10 cellular contexts compared by ENCODE assay signal in the genomic region with DNA sequence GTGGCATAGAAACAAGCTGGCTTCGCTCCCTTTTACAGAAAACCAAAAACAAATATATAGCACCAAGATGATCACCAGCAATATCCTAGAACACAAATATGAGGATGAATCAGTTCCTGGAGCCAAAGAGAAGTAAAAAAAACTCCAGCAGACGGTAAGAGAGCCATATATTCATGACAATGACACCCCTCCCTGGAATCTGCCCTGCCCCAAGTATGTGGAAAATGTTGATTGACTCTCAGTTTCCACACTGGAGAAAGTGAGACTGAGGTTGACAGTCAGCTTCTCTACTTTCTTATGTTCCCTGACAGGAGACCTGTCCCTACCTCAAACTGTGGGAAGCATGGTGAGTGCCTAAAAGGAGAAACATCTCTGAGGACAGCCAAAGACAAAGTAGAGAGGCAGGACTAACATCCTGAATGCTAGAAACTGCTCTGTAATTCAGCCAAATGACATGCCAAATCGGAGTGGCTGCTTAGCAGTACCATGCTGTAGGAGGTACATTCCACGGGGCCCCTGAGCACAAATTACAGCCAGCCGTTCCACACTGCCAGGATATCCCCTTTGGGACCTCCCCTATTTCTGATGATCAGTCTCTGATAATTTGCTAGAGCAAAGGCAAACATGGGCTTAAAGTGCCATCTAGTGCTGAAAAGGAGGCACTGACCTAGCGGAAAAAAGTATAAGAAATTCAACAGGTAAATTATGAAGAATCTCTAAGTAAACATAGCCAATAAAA.
DNase-seq lines count a peak whose midpoint lies in the region; ATAC-seq, FAIRE-seq and TF ChIP-seq lines count a peak whose summit lies in the region.
"Had no signal": no experiment of that assay in that cellular context is flagged by ENCODE, and none has a peak within 500 bp of the region (broad histone marks: within the 10 kb centered on the region; RNA-seq: fewer than 3 reads in every experiment).

No MANE protein-coding gene starts in this region.

- H3K36me3 ChIP-seq in Caco-2 (ENCODE audit: control insufficient read depth, insufficient read depth, low read length) (no peaks in the 10 kb centered on the region), pancreas (no peaks in the 10 kb centered on the region)

- no peak overlapping the region for H3K27ac ChIP-seq in pancreas
- H3K27ac ChIP-seq: skin epidermis had no signal

- peaks cover 11% of the 10 kb centered on the region for H3K9me3 ChIP-seq in Caco-2
- no peaks in the 10 kb centered on the region for H3K9me3 ChIP-seq in pancreas

- ATAC-seq in pancreas: no peak
- no peak for ATAC-seq in GM18909 (IDR thresholded peaks at IDR 0.05; ENCODE audit: poor library complexity, unreplicated experiment)
- no peak for ATAC-seq in GM18858 (IDR thresholded peaks at IDR 0.05; ENCODE audit: unreplicated experiment)

- no peaks in the 10 kb centered on the region for H3K27me3 ChIP-seq in Caco-2 (replicated peaks; ENCODE audit: control insufficient read depth, insufficient read depth, low read length)
- no peaks in the 10 kb centered on the region for H3K27me3 ChIP-seq in pancreas

- no peak overlapping the region for H3K27ac Mint-ChIP-seq in Caco-2 (ENCODE audit: unreplicated experiment)

- no peak overlapping the region for H3K4me3 Mint-ChIP-seq in Caco-2 (ENCODE audit: unreplicated experiment)

- no peaks in the 10 kb centered on the region for H3K27me3 Mint-ChIP-seq in Caco-2 (ENCODE audit: insufficient read depth, unreplicated experiment)

- no TSS peak for BruUV-seq in Caco-2 (replicated peaks; lab: Mats Ljungman, UMichigan)

- TF ChIP-seq CTCF in Caco-2 (IDR thresholded peaks at IDR 0.05; ENCODE audit: insufficient read depth in 1 of 2, low read depth in 1 of 2, low read length in 1 of 2, severe bottlenecking in 1 of 2, unreplicated experiment in 1 of 2): peak; percentile 9 to 34
- TF ChIP-seq CTCF in HFF-Myc (IDR thresholded peaks at IDR 0.05; ENCODE audit: low read depth, low read length, missing control alignments): peak; percentile 49
- no peak for TF ChIP-seq CTCF in pancreas (IDR thresholded peaks at IDR 0.05)

- H3K4me1 ChIP-seq in Caco-2: no peaks in the 10 kb centered on the region
- no peaks in the 10 kb centered on the region for H3K4me1 ChIP-seq in pancreas

- POLR2A ChIA-PET in Caco-2 (lab: Charles Lee): no interaction called here

- CTCF ChIA-PET in Caco-2 (lab: Charles Lee): no interaction called here

- DNase-seq in Caco-2: peak in 1 of 2 experiments; percentile 9
- DNase-seq in HFF-Myc (ENCODE audit: extremely low read depth, low read depth): no peak
- peak; percentile 18 for DNase-seq in SK-N-DZ (ENCODE audit: low spot score)
- DNase-seq in iPS DF 19.7 (ENCODE audit: low read depth, low spot score): peak; percentile 12
- no peak for DNase-seq in pancreas
- no peak for DNase-seq in cortex of kidney (lab: John Stamatoyannopoulos, UW)

- FAIRE-seq in pancreas (lab: Jason Lieb, UNC): no peak
- FAIRE-seq: colon had no signal

- WGBS in pancreas, 2 donors: 82 to 89% methylated on average over 6 of the region's 6 CpGs

- peaks cover 33% of the 10 kb centered on the region for H3K9me3 Mint-ChIP-seq in Caco-2 (ENCODE audit: unreplicated experiment)

- intact Hi-C loops in Caco-2 (cut with micrococcal nuclease; ENCODE audit: unreplicated experiment) (no loop called here), pancreas (cut with DNase I) (no loop called here)

- H3K4me3 ChIP-seq in Caco-2 (ENCODE audit: low read depth, low read length) (no peak overlapping the region), HFF-Myc (replicated peaks; ENCODE audit: low read depth, low read length) (no peak overlapping the region), pancreas (no peak overlapping the region)
- H3K4me3 ChIP-seq: skin epidermis had no signal

- H3K36me3 Mint-ChIP-seq in Caco-2 (ENCODE audit: insufficient read depth, unreplicated experiment): no peaks in the 10 kb centered on the region

- H3K4me1 Mint-ChIP-seq in Caco-2 (ENCODE audit: low read depth, unreplicated experiment): no peaks in the 10 kb centered on the region

Comparison
In these comparisons a context has a peak if more than half of its experiments do, and no peak if none do; other contexts are left out.
1. DNase-seq: peak in SK-N-DZ (single experiment) and iPS DF 19.7 (single experiment); none in HFF-Myc (single experiment), pancreas (0 of 6) and cortex of kidney (single experiment).
2. CTCF ChIP-seq: peak in Caco-2 (2 of 2) and HFF-Myc (single experiment); none in pancreas (0 of 4).